22 cellular contexts compared by ENCODE assay signal in genomic region chr15:90114451-90114901, GRCh38. TPM values are rescaled to one million over a fixed set of nuclear protein-coding genes. Genes with fewer than 3 reads are reported as not detected.
DNase-seq lines count a peak whose midpoint lies in the region; ATAC-seq, FAIRE-seq and TF ChIP-seq lines count a peak whose summit lies in the region.
"Had no signal": no experiment of that assay in that cellular context is flagged by ENCODE, and none has a peak within 500 bp of the region (broad histone marks: within the 10 kb centered on the region; RNA-seq: fewer than 3 reads in every experiment).

No MANE protein-coding gene starts in this region.

- H3K4me2 ChIP-seq in astrocyte (ENCODE audit: low read length): no peak overlapping the region
- H3K4me2 ChIP-seq in mesenchymal stem cell (ENCODE audit: low read length, poor library complexity, severe bottlenecking): no peak overlapping the region
- H3K4me2 ChIP-seq: GM23338, SK-N-SH had no signal

- H4K8ac ChIP-seq in mesenchymal stem cell (ENCODE audit: low read length): no peak overlapping the region

- no peak overlapping the region for H3K9ac ChIP-seq in astrocyte (ENCODE audit: low read length)
- no peak overlapping the region for H3K9ac ChIP-seq in mesenchymal stem cell (ENCODE audit: low read length)
- H3K9ac ChIP-seq: SK-N-SH had no signal

- no peak overlapping the region for H2BK5ac ChIP-seq in mesenchymal stem cell (ENCODE audit: low read depth, low read length, poor library complexity, severe bottlenecking)

- no peak overlapping the region for H2AK5ac ChIP-seq in mesenchymal stem cell (ENCODE audit: low read length, severe bottlenecking)

- in situ Hi-C loops in GM13977 (cut with MboI; ENCODE audit: low pct_unique_long_range_greater_than_20kb, low sequenced_read_pairs, unreplicated experiment): no loop called here

- no peak overlapping the region for H3K4me3 Mint-ChIP-seq in astrocyte (ENCODE audit: unreplicated experiment)
- H3K4me3 Mint-ChIP-seq in MCF 10A (ENCODE audit: unreplicated experiment): no peak overlapping the region
- H3K4me3 Mint-ChIP-seq: GM23338 had no signal

- H4K91ac ChIP-seq in mesenchymal stem cell (ENCODE audit: low read length): no peak overlapping the region

- no TSS peak for BruUV-seq in MCF 10A (replicated peaks; lab: Mats Ljungman, UMichigan)

- no peak for FAIRE-seq in astrocyte (lab: Jason Lieb, UNC)

- H3K4ac ChIP-seq in mesenchymal stem cell (ENCODE audit: low read depth in 1 of 2, low read length in 2 of 2): no peak overlapping the region

- H2BK15ac ChIP-seq in mesenchymal stem cell (ENCODE audit: low read depth, poor library complexity, severe bottlenecking): no peak overlapping the region

- H3K4me1 ChIP-seq in astrocyte (ENCODE audit: insufficient read depth, low read length) (no peaks in the 10 kb centered on the region), mesenchymal stem cell (ENCODE audit: control insufficient read depth, insufficient read depth, low read depth, low read length) (no peaks in the 10 kb centered on the region)

- intact Hi-C loops in MCF 10A (cut with micrococcal nuclease): no loop called here

- no peak for ATAC-seq in GM18909 (IDR thresholded peaks at IDR 0.05; ENCODE audit: poor library complexity, unreplicated experiment)
- ATAC-seq: GM23338 had no signal

- 29% methylated on average over 1 of the region's 2 CpGs for WGBS in mesenchymal stem cell

- H3K27me3 ChIP-seq in astrocyte (ENCODE audit: insufficient read depth, low read length) (no peaks in the 10 kb centered on the region), mesenchymal stem cell (ENCODE audit: control insufficient read depth in 1 of 2, insufficient read depth in 1 of 2, low read length in 2 of 2) (no peaks in the 10 kb centered on the region)

- CTCF ChIA-PET in MCF 10A (lab: Yijun Ruan, JAX): interaction anchor here (0.7 kb wide), 2 partner anchors 217 to 240 kb away, joined by 3 to 4 read pairs; no protein-coding TSS in a partner anchor

- peaks cover 2% of the 10 kb centered on the region for H3K27me3 Mint-ChIP-seq in astrocyte (ENCODE audit: low read depth, unreplicated experiment)
- H3K27me3 Mint-ChIP-seq in MCF 10A (ENCODE audit: insufficient read depth, unreplicated experiment): peaks cover 7% of the 10 kb centered on the region

- no peak overlapping the region for H2BK120ac ChIP-seq in mesenchymal stem cell (ENCODE audit: low read depth, low read length)

- no peaks in the 10 kb centered on the region for H3K36me3 ChIP-seq in astrocyte (ENCODE audit: insufficient read depth, low read length)
- H3K36me3 ChIP-seq in mesenchymal stem cell (ENCODE audit: control insufficient read depth in 1 of 2, insufficient read depth in 2 of 2, low read depth in 1 of 2, low read length in 2 of 2): no peaks in the 10 kb centered on the region

- peaks cover 13% of the 10 kb centered on the region for H3K9me3 ChIP-seq in astrocyte (ENCODE audit: insufficient read depth, low read depth, low read length)
- peaks cover 22% of the 10 kb centered on the region for H3K9me3 ChIP-seq in mesenchymal stem cell (ENCODE audit: control insufficient read depth, low read length)
- H3K9me3 ChIP-seq: SK-N-SH had no signal

- H3K79me1 ChIP-seq in mesenchymal stem cell (replicated peaks; ENCODE audit: low read length, poor library complexity, severe bottlenecking): no peaks in the 10 kb centered on the region

- no peak overlapping the region for H2BK12ac ChIP-seq in mesenchymal stem cell (ENCODE audit: low read length in 2 of 2)

- H3K79me2 ChIP-seq in astrocyte (ENCODE audit: insufficient read depth, low read length): no peaks in the 10 kb centered on the region

- H3K36me3 Mint-ChIP-seq in astrocyte (ENCODE audit: low read depth, unreplicated experiment): no peaks in the 10 kb centered on the region
- no peaks in the 10 kb centered on the region for H3K36me3 Mint-ChIP-seq in MCF 10A (ENCODE audit: insufficient read depth, unreplicated experiment)

- no peak overlapping the region for H3K23ac ChIP-seq in mesenchymal stem cell (ENCODE audit: low read length in 2 of 2)

- H3K4me1 Mint-ChIP-seq in astrocyte (ENCODE audit: low read depth, unreplicated experiment): no peaks in the 10 kb centered on the region
- no peaks in the 10 kb centered on the region for H3K4me1 Mint-ChIP-seq in MCF 10A (ENCODE audit: insufficient read depth, unreplicated experiment)
- H3K4me1 Mint-ChIP-seq: GM23338 had no signal

- H3K9me3 Mint-ChIP-seq in astrocyte (ENCODE audit: unreplicated experiment) (peaks cover 10% of the 10 kb centered on the region), MCF 10A (ENCODE audit: unreplicated experiment) (no peaks in the 10 kb centered on the region)

- H3K27ac Mint-ChIP-seq in astrocyte (ENCODE audit: unreplicated experiment) (peak overlapping the region; percentile 87), MCF 10A (ENCODE audit: low read depth, unreplicated experiment) (no peak overlapping the region)
- H3K27ac Mint-ChIP-seq: GM23338 had no signal

- no peak overlapping the region for H3K27ac ChIP-seq in astrocyte (ENCODE audit: low read depth, low read length)
- no peak overlapping the region for H3K27ac ChIP-seq in mesenchymal stem cell (ENCODE audit: low read length, poor library complexity, severe bottlenecking)
- H3K27ac ChIP-seq: C4-2B had no signal

- H4K20me1 ChIP-seq in astrocyte (ENCODE audit: insufficient read depth, low read length): no peaks in the 10 kb centered on the region

- POLR2A ChIA-PET in MCF 10A (lab: Yijun Ruan, JAX): no interaction called here

- no peak overlapping the region for H2AFZ ChIP-seq in astrocyte (ENCODE audit: low read depth, low read length)
- H2AFZ ChIP-seq in mesenchymal stem cell (ENCODE audit: low read depth, low read length): no peak overlapping the region
- H2AFZ ChIP-seq: GM23338 had no signal

- DNase-seq in HT1080 (ENCODE audit: low read depth): peak; percentile 26
- peak; percentile 8 for DNase-seq in astrocyte (ENCODE audit: low read depth)
- peak; percentile 26 for DNase-seq in mesenchymal stem cell
- DNase-seq in MCF 10A (ENCODE audit: unreplicated experiment): no peak
- DNase-seq in GM13977 (ENCODE audit: low spot score): no peak
- no peak for DNase-seq in D341Med (ENCODE audit: low spot score)
- DNase-seq: ACHN, DND-41, GDM1, HCEC 1CT, KBM-7, MV-4-11, NCI-H1417, NCI-H187, NCI-H2107, NCI-H510A, NCI-H774, SHP77 treated with DMSO at 0.1 percent for 48 hours, SK-N-SH had no signal

- no peak for TF ChIP-seq CTCF in astrocyte (IDR thresholded peaks at IDR 0.05; ENCODE audit: insufficient read depth, low read depth, low read length)
- TF ChIP-seq CTCF in MCF 10A (IDR thresholded peaks at IDR 0.05; ENCODE audit: unreplicated experiment): no peak
- no peak for TF ChIP-seq CTCF in GM13977 (IDR thresholded peaks at IDR 0.05; ENCODE audit: extremely low read depth, insufficient read depth, missing control alignments)

- H3K14ac ChIP-seq in mesenchymal stem cell (ENCODE audit: low read length in 2 of 2): no peak overlapping the region

- no peak overlapping the region for H3K18ac ChIP-seq in mesenchymal stem cell (ENCODE audit: low read depth in 1 of 2, low read length in 2 of 2)

- no peak overlapping the region for H3K4me3 ChIP-seq in astrocyte (ENCODE audit: insufficient read depth, low read depth, low read length)
- H3K4me3 ChIP-seq in mesenchymal stem cell (ENCODE audit: insufficient read depth in 1 of 2, low read depth in 1 of 2, low read length in 2 of 2): no peak overlapping the region
- H3K4me3 ChIP-seq: GM23338 had no signal

RNA-seq across cellular contexts. Expression of gene IDH2, which starts 12.2 kb away (rescaled TPM):
- 6.9 and 7.7 TPM in 2 replicates for total RNA-seq in HT1080 (2014; rRNA removed; shearing (Covaris generic))
- polyA plus RNA-seq in HT1080 (2015; cell fraction: cytosol; rRNA removed): 17.1 and 20.1 TPM in 2 replicates
- 10.0 and 11.4 TPM in 2 replicates for polyA plus RNA-seq in HT1080 (2015; cell fraction: nucleus; rRNA removed)
- total RNA-seq in astrocyte (76.6 and 87.3 TPM in 2 replicates), MCF 10A (2022) (4.2 and 10.2 TPM in 2 replicates)
- polyA plus RNA-seq in mesenchymal stem cell (2013, experiment 1 of 2): 33.5 TPM
- 33.2 TPM for polyA plus RNA-seq in mesenchymal stem cell (2013, experiment 2 of 2)

Comparison
In these comparisons a context has a peak if more than half of its experiments do, and no peak if none do; other contexts are left out.
1. DNase-seq: peak in HT1080 (single experiment), astrocyte (single experiment) and mesenchymal stem cell (single experiment); none in MCF 10A (single experiment), GM13977 (single experiment) and D341Med (single experiment).